Comparison of ENCODE assay signal across 12 cellular contexts in the genomic region with DNA sequence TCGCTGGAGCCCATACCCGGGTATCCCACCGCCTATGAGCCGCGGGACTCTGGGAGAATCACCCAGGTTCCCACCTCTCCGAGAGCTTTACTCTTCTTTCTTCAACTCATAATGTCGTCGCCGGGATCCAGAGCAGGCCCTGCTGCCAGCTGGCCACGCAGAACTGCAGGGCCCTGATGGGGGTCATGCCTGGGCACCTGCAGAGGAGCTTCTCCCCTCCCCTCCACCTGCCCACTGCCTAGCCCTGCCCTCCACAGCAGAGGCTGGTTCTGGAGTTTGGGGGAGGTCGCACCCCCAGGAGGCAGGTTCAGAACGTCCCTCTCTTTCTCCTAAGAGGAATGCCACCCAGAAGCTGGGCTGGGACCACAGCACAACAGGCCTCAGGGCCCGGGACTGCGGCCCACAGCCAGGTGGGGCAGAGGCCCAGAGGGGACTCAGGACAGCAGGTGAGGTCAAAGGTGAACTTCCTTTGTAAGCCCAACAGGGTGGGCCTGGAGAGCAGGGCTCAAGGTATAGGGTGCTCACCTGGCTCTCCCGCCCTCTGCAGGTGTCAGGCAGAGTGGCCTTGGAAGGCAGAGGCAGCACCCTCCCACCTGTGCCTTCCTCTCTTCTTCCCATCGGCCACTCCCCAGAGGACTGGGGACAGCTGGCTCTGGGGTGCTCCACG. TPM values are rescaled to one million over a fixed set of nuclear protein-coding genes. Genes with fewer than 3 reads are reported as not detected.
DNase-seq lines count a peak whose midpoint lies in the region; ATAC-seq and TF ChIP-seq lines count a peak whose summit lies in the region.
"Had no signal": no experiment of that assay in that cellular context is flagged by ENCODE, and none has a peak within 500 bp of the region (broad histone marks: within the 10 kb centered on the region; RNA-seq: fewer than 3 reads in every experiment).

No MANE protein-coding gene starts in this region.

- H3K4me1 ChIP-seq in gastroesophageal sphincter: peaks cover 0 to 53% (median 25%) of the 10 kb centered on the region in 3 donors

- CTCF ChIA-PET in RWPE1 (lab: Yijun Ruan, JAX): interaction anchor here (0.6 to 1.1 kb wide), 2 partner anchors 28 to 138 kb away, joined by 4 read pairs; no protein-coding TSS in a partner anchor

- no peaks in the 10 kb centered on the region for H3K9me3 Mint-ChIP-seq in activated T-cell treated with anti-CD3 and anti-CD28 coated beads, Interleukin-2, amount 50 U/mL, for 72 hours
- H3K9me3 Mint-ChIP-seq in stimulated activated naive CD8-positive, alpha-beta T cell treated with anti-CD3 and anti-CD28 coated beads, Interleukin-15, amount 100 ng/mL, for 72 hours: no peaks in the 10 kb centered on the region
- H3K9me3 Mint-ChIP-seq: neural crest cell had no signal

- peaks cover 49% of the 10 kb centered on the region for H3K4me1 Mint-ChIP-seq in activated T-cell treated with anti-CD3 and anti-CD28 coated beads, Interleukin-2, amount 50 U/mL, for 72 hours (ENCODE audit: low read depth)
- H3K4me1 Mint-ChIP-seq in stimulated activated naive CD8-positive, alpha-beta T cell treated with anti-CD3 and anti-CD28 coated beads, Interleukin-15, amount 100 ng/mL, for 72 hours: peaks cover 66% of the 10 kb centered on the region

- DNase-seq in activated T-cell treated with anti-CD3 and anti-CD28 coated beads, Interleukin-2, amount 50 U/mL, for 72 hours: no peak
- no peak for DNase-seq in activated T-cell treated with anti-CD3 and anti-CD28 coated beads for 4 hours
- no peak for DNase-seq in RWPE1 (ENCODE audit: low spot score)
- no peak for DNase-seq in stimulated activated naive CD8-positive, alpha-beta T cell treated with anti-CD3 and anti-CD28 coated beads, Interleukin-15, amount 100 ng/mL, for 72 hours
- DNase-seq in NCI-H524 (lab: John Stamatoyannopoulos, UW): no peak
- DNase-seq: foreskin keratinocyte, NCI-H1105 treated with DMSO at 0.1 percent for 48 hours had no signal

- H3K4me3 ChIP-seq in gastroesophageal sphincter: no peak overlapping the region
- H3K4me3 ChIP-seq: adrenal gland had no signal

- TF ChIP-seq EP300 in gastroesophageal sphincter (IDR thresholded peaks at IDR 0.05): no peak

- peak overlapping the region; percentile 84 to 97 for H3K4me3 Mint-ChIP-seq in activated T-cell treated with anti-CD3 and anti-CD28 coated beads, Interleukin-2, amount 50 U/mL, for 72 hours
- peak overlapping the region; percentile 84 to 91 for H3K4me3 Mint-ChIP-seq in stimulated activated naive CD8-positive, alpha-beta T cell treated with anti-CD3 and anti-CD28 coated beads, Interleukin-15, amount 100 ng/mL, for 72 hours
- H3K4me3 Mint-ChIP-seq: neural crest cell had no signal

- peak overlapping the region; percentile 19 for H3K27ac Mint-ChIP-seq in activated T-cell treated with anti-CD3 and anti-CD28 coated beads, Interleukin-2, amount 50 U/mL, for 72 hours
- H3K27ac Mint-ChIP-seq in stimulated activated naive CD8-positive, alpha-beta T cell treated with anti-CD3 and anti-CD28 coated beads, Interleukin-15, amount 100 ng/mL, for 72 hours: peak overlapping the region in 1 of 2 donors; percentile 20

- POLR2A ChIA-PET in RWPE1 (lab: Yijun Ruan, JAX; ENCODE audit: low non-redundant PET): no interaction called here

- H3K9me3 ChIP-seq in gastroesophageal sphincter: no peaks in the 10 kb centered on the region
- H3K9me3 ChIP-seq: adrenal gland had no signal

- 77 to 88% methylated on average over 5 to 6 of the region's 17 CpGs for WGBS in gastroesophageal sphincter (ENCODE audit: low coverage in 1 of 2), 2 donors

- H3K27me3 ChIP-seq in gastroesophageal sphincter: no peaks in the 10 kb centered on the region
- H3K27me3 ChIP-seq: adrenal gland, foreskin keratinocyte had no signal

- TF ChIP-seq CTCF in RWPE1 (conservative IDR thresholded peaks at IDR 0.05; ENCODE audit: low read depth) (no peak), gastroesophageal sphincter (IDR thresholded peaks at IDR 0.05) (no peak)

- H3K36me3 Mint-ChIP-seq in activated T-cell treated with anti-CD3 and anti-CD28 coated beads, Interleukin-2, amount 50 U/mL, for 72 hours (ENCODE audit: insufficient read depth in 2 of 2): no peaks in the 10 kb centered on the region

- no peaks in the 10 kb centered on the region for H3K27me3 Mint-ChIP-seq in activated T-cell treated with anti-CD3 and anti-CD28 coated beads, Interleukin-2, amount 50 U/mL, for 72 hours (ENCODE audit: low read depth)
- H3K27me3 Mint-ChIP-seq in stimulated activated naive CD8-positive, alpha-beta T cell treated with anti-CD3 and anti-CD28 coated beads, Interleukin-15, amount 100 ng/mL, for 72 hours: no peaks in the 10 kb centered on the region

- TF ChIP-seq POLR2A in gastroesophageal sphincter (IDR thresholded peaks at IDR 0.05): no peak

- no peak for ATAC-seq in activated T-cell treated with anti-CD3 and anti-CD28 coated beads, Interleukin-2, amount 50 U/mL, for 72 hours (replicated peaks in 1 of 2)
- ATAC-seq in gastroesophageal sphincter: no peak
- no peak for ATAC-seq in stimulated activated naive CD8-positive, alpha-beta T cell treated with anti-CD3 and anti-CD28 coated beads, Interleukin-15, amount 100 ng/mL, for 72 hours
- no peak for ATAC-seq in HG03097 (IDR thresholded peaks at IDR 0.05; ENCODE audit: low FRiP score, unreplicated experiment)
- ATAC-seq in GM21447 (IDR thresholded peaks at IDR 0.05; ENCODE audit: unreplicated experiment): no peak
- ATAC-seq: foreskin keratinocyte had no signal

- peak overlapping the region; percentile 100 for H3K27ac ChIP-seq in RWPE1
- H3K27ac ChIP-seq in gastroesophageal sphincter: peak overlapping the region in 3 of 4 donors; percentile 54 to 97 (median 95)

- H3K36me3 ChIP-seq in gastroesophageal sphincter: peaks cover 0 to 13% of the 10 kb centered on the region in 2 donors
- H3K36me3 ChIP-seq: adrenal gland had no signal

RNA-seq across cellular contexts. Expression of a gene that starts 1.9 kb away (rescaled TPM):
- 10 to 100 TPM; 16.4 to 18.8 TPM for total RNA-seq in activated T-cell treated with anti-CD3 and anti-CD28 coated beads, Interleukin-2, amount 50 U/mL, for 72 hours
- 10 to 100 TPM in 1 of 4 donors, 1 to 10 TPM in 3; 3.7 to 11.5 (median 7.5) TPM for total RNA-seq in gastroesophageal sphincter

RNA-seq across cellular contexts. Expression of a gene that starts 5.8 kb away (rescaled TPM):
- total RNA-seq in activated T-cell treated with anti-CD3 and anti-CD28 coated beads, Interleukin-2, amount 50 U/mL, for 72 hours: 10 to 100 TPM; 43.5 to 47.2 TPM
- 10 to 100 TPM; 19.9 to 31.5 (median 21.3) TPM for total RNA-seq in gastroesophageal sphincter

RNA-seq across cellular contexts. Expression of a gene that starts 26.0 kb away (rescaled TPM):
- total RNA-seq in activated T-cell treated with anti-CD3 and anti-CD28 coated beads, Interleukin-2, amount 50 U/mL, for 72 hours: 1 to 10 TPM; 1.3 to 1.8 TPM
- under 1 TPM in 2 of 4 donors, not detected in 2; 0.27 to 0.67 TPM for total RNA-seq in gastroesophageal sphincter

RNA-seq across cellular contexts. Expression of a gene that starts 42.0 kb away (rescaled TPM):
- total RNA-seq in activated T-cell treated with anti-CD3 and anti-CD28 coated beads, Interleukin-2, amount 50 U/mL, for 72 hours: 1,000 to 10,000 TPM in 1 of 2 donors, 100 to 1,000 TPM in 1; 678 to 1,151 TPM
- 100 to 1,000 TPM in 2 of 4 donors, 10 to 100 TPM in 2; 21.0 to 341 (median 183) TPM for total RNA-seq in gastroesophageal sphincter

RNA-seq across cellular contexts. Expression of a gene that starts 46.9 kb away (rescaled TPM):
- total RNA-seq in activated T-cell treated with anti-CD3 and anti-CD28 coated beads, Interleukin-2, amount 50 U/mL, for 72 hours: 100 to 1,000 TPM; 110 to 139 TPM
- 10 to 100 TPM; 42.5 to 72.7 (median 62.1) TPM for total RNA-seq in gastroesophageal sphincter
